Comparison of ENCODE assay signal across 9 cellular contexts in the genomic region with DNA sequence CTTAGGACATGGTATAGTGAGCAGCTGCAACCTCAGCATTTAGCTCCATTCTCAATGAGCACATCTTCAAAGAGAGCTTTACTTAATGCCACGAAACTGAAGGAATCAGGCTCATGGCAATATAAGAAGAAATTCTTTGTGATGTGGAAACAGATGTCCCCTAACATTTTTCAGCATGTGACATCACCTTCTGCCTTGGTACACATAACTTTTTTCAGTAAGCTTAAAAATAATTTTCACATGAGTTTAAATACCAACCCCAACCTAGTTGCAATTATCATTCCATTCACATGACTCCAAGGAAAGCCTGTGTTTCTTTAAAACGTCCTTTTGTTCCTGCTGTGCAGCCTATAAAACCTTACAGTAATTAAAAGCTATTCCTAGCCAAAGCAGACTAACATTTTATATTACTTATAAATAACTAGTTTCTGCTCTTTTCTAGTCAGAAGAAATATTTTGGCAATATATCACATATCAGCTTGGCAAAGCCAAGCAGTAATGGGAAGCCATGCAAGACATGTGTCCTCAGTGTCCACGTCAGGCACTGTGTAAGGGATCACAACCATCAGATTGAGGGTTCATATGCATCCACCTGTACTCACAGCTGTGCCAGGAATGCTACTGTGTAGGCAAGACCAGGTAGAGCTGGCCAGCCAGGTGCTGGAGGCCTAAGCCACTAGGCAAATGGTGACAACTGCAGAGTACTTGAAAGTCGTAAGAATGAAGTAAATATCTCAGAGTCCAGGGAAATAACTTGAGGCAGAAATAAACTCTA.
DNase-seq lines count a peak whose midpoint lies in the region; ATAC-seq and TF ChIP-seq lines count a peak whose summit lies in the region.
"Had no signal": no experiment of that assay in that cellular context is flagged by ENCODE, and none has a peak within 500 bp of the region (broad histone marks: within the 10 kb centered on the region; RNA-seq: fewer than 3 reads in every experiment).

No MANE protein-coding gene starts in this region.

- H3K9me3 Mint-ChIP-seq in CD8-positive, alpha-beta memory T cell: no peaks in the 10 kb centered on the region
- H3K9me3 Mint-ChIP-seq in chondrocyte (ENCODE audit: low read depth) (no peaks in the 10 kb centered on the region), nephron (no peaks in the 10 kb centered on the region), immature natural killer cell (peaks cover 0 to 1% (median 0%) of the 10 kb centered on the region in 6 donors)

- no peaks in the 10 kb centered on the region for H3K9me3 ChIP-seq in CD8-positive, alpha-beta memory T cell (ENCODE audit: low read length)

- H3K27ac ChIP-seq in CD8-positive, alpha-beta memory T cell (ENCODE audit: low read depth, low read length): no peak overlapping the region

- no peak for DNase-seq in CD8-positive, alpha-beta memory T cell
- DNase-seq in M059J (ENCODE audit: low read depth) (peak; percentile 92), chondrocyte (ENCODE audit: low spot score) (no peak), immature natural killer cell (no peak)
- DNase-seq: effector memory CD4-positive, alpha-beta T cell had no signal

- POLR2A ChIA-PET in CD8-positive, alpha-beta memory T cell (lab: Charles Lee): interaction anchor here (0.6 to 0.7 kb wide), 2 partner anchors 10 to 187 kb away, joined by 3 to 5 read pairs; no protein-coding TSS in a partner anchor

- H3K4me3 Mint-ChIP-seq in CD8-positive, alpha-beta memory T cell: peak overlapping the region in 3 of 7 donors; percentile 35 to 55 (median 38)
- H3K4me3 Mint-ChIP-seq in chondrocyte (ENCODE audit: unreplicated experiment) (peak overlapping the region; percentile 43), nephron (no peak overlapping the region), immature natural killer cell (no peak overlapping the region)

- peaks cover 73% of the 10 kb centered on the region for H3K4me1 ChIP-seq in CD8-positive, alpha-beta memory T cell (ENCODE audit: insufficient read depth, low read length)

- no peak overlapping the region for H3K4me3 ChIP-seq in CD8-positive, alpha-beta memory T cell (ENCODE audit: low read length)

- H3K27me3 ChIP-seq in CD8-positive, alpha-beta memory T cell (ENCODE audit: insufficient read depth, low read length, poor library complexity, severe bottlenecking): no peaks in the 10 kb centered on the region

- TF ChIP-seq CTCF in chondrocyte (IDR thresholded peaks at IDR 0.05) (no peak), nephron (IDR thresholded peaks at IDR 0.05; ENCODE audit: unreplicated experiment in 3 of 3) (no peak)

- peak overlapping the region in 7 of 8 donors; percentile 5 to 72 (median 57) for H3K27ac Mint-ChIP-seq in CD8-positive, alpha-beta memory T cell
- H3K27ac Mint-ChIP-seq in chondrocyte (ENCODE audit: unreplicated experiment) (peak overlapping the region; percentile 96), nephron (peak overlapping the region; percentile 37 to 82 (median 62)), immature natural killer cell (no peak overlapping the region)

- H3K4me1 Mint-ChIP-seq in CD8-positive, alpha-beta memory T cell: peaks cover 67 to 89% (median 82%) of the 10 kb centered on the region in 3 donors
- H3K4me1 Mint-ChIP-seq in chondrocyte (ENCODE audit: low read depth) (peaks cover 57% of the 10 kb centered on the region), nephron (peaks cover 57% of the 10 kb centered on the region), immature natural killer cell (no peaks in the 10 kb centered on the region)

- no peaks in the 10 kb centered on the region for H3K27me3 Mint-ChIP-seq in CD8-positive, alpha-beta memory T cell
- H3K27me3 Mint-ChIP-seq in chondrocyte (ENCODE audit: low read depth) (no peaks in the 10 kb centered on the region), nephron (ENCODE audit: low read depth) (no peaks in the 10 kb centered on the region), immature natural killer cell (ENCODE audit: low read depth in 3 of 3) (no peaks in the 10 kb centered on the region)

- ATAC-seq in HG02571 (IDR thresholded peaks at IDR 0.05; ENCODE audit: unreplicated experiment) (no peak), GM21723 (IDR thresholded peaks at IDR 0.05; ENCODE audit: unreplicated experiment) (no peak), HG03095 (IDR thresholded peaks at IDR 0.05; ENCODE audit: unreplicated experiment) (no peak)

- CTCF ChIA-PET in CD8-positive, alpha-beta memory T cell (lab: Charles Lee): interaction anchor here (0.6 to 3.1 kb wide), 7 partner anchors 12 to 28 kb away, joined by 3 to 14 read pairs (median 3); no protein-coding TSS in a partner anchor

- H3K36me3 Mint-ChIP-seq in CD8-positive, alpha-beta memory T cell: peaks cover 0 to 8% (median 6%) of the 10 kb centered on the region in 3 donors
- H3K36me3 Mint-ChIP-seq in chondrocyte (ENCODE audit: low read depth) (peaks cover 3% of the 10 kb centered on the region), nephron (ENCODE audit: low read depth) (peaks cover 5% of the 10 kb centered on the region), immature natural killer cell (no peaks in the 10 kb centered on the region)

- no peaks in the 10 kb centered on the region for H3K36me3 ChIP-seq in CD8-positive, alpha-beta memory T cell (ENCODE audit: insufficient read depth, low read length)

Comparison
In these comparisons a context has a peak if more than half of its experiments do, and no peak if none do; other contexts are left out.
1. H3K27ac Mint-ChIP-seq: peak in CD8-positive, alpha-beta memory T cell (7 of 8), chondrocyte (single experiment) and nephron (3 of 3); none in immature natural killer cell (0 of 6).